Comparison of ENCODE assay signal across 28 cellular contexts in genomic region chr7:149689591-149689845, GRCh38.
"Had no signal": no experiment of that assay in that cellular context is flagged by ENCODE, and none has a peak within 500 bp of the region (broad histone marks: within the 10 kb centered on the region; RNA-seq: fewer than 3 reads in every experiment).

No MANE protein-coding gene starts in this region.

- ATAC-seq: activated CD4-positive, CD25-positive, alpha-beta regulatory T cell treated with anti-CD3 and anti-CD28 coated beads, Interleukin-2, amount 50 U/mL, for 24 hours; activated CD8-positive, alpha-beta memory T cell treated with anti-CD3 and anti-CD28 coated beads, Interleukin-2, amount 10 ng/mL, durations not matched to agents 7 days and 5 days; activated CD8-positive, alpha-beta T cell treated with anti-CD3 and anti-CD28 coated beads, Interleukin-2, amount 10 ng/mL, durations not matched to agents 7 days and 5 days; activated naive CD4-positive, alpha-beta T cell treated with anti-CD3 and anti-CD28 coated beads, Interleukin-2, amount 50 U/mL, for 72 hours; activated T-cell treated with anti-CD3 and anti-CD28 coated beads, Interleukin-2, amount 50 U/mL, for 72 hours; T-helper 17 cell had no signal

- H3K36me3 ChIP-seq: ascending aorta, breast epithelium, cardiac muscle cell, colonic mucosa, esophagus muscularis mucosa, WERI-Rb-1 had no signal

- H3K9me3 ChIP-seq: ascending aorta, breast epithelium, colonic mucosa, esophagus muscularis mucosa had no signal

- H3K27ac ChIP-seq: ascending aorta, breast epithelium, cardiac muscle cell, colonic mucosa, WERI-Rb-1 had no signal

- H3K4me3 ChIP-seq: ascending aorta, breast epithelium, cardiac muscle cell, colonic mucosa, esophagus muscularis mucosa had no signal

- H3K27me3 ChIP-seq: breast epithelium had no signal

- H3K4me1 ChIP-seq: ascending aorta, breast epithelium, colonic mucosa had no signal

- DNase-seq: activated B cell treated with CpG ODN at 0.5 μM for 24 hours; activated CD4-positive, alpha-beta memory T cell treated with anti-CD3 and anti-CD28 coated beads for 36 hours; activated CD4-positive, alpha-beta T cell treated with anti-CD3 and anti-CD28 coated beads for 48 hours; activated CD4-positive, alpha-beta T cell treated with anti-CD3 and anti-CD28 coated beads, Interleukin-2, amount 50 U/mL, for 1 hour; activated CD8-positive, alpha-beta memory T cell treated with anti-CD3 and anti-CD28 coated beads, Interleukin-2, amount 10 ng/mL, durations not matched to agents 7 days and 5 days; activated CD8-positive, alpha-beta memory T cell treated with anti-CD3 and anti-CD28 coated beads, Interleukin-2, amount 50 U/mL, for 4 hours; activated CD8-positive, alpha-beta T cell treated with anti-CD3 and anti-CD28 coated beads, Interleukin-2, amount 10 ng/mL, durations not matched to agents 7 days and 5 days; activated gamma-delta T cell; activated naive CD4-positive, alpha-beta T cell; activated naive CD4-positive, alpha-beta T cell treated with anti-CD3 and anti-CD28 coated beads, Interleukin-2, amount 10 ng/mL, durations not matched to agents 7 days and 5 days; activated naive CD8-positive, alpha-beta T cell treated with anti-CD3 and anti-CD28 coated beads, Interleukin-2, amount 10 ng/mL, durations not matched to agents 7 days and 5 days; activated T-cell treated with anti-CD3 and anti-CD28 coated beads, Interleukin-2, amount 50 U/mL, for 24 hours; activated T-cell treated with anti-CD3 and anti-CD28 coated beads, Interleukin-2, amount 50 U/mL, for 72 hours; central memory CD4-positive, alpha-beta T cell; cerebellar nuclear complex; colonic mucosa; effector CD8-positive, alpha-beta T cell; foreskin fibroblast; T-helper 1 cell; T-helper 17 cell; T1000; WERI-Rb-1 had no signal
